In the genomic region with DNA sequence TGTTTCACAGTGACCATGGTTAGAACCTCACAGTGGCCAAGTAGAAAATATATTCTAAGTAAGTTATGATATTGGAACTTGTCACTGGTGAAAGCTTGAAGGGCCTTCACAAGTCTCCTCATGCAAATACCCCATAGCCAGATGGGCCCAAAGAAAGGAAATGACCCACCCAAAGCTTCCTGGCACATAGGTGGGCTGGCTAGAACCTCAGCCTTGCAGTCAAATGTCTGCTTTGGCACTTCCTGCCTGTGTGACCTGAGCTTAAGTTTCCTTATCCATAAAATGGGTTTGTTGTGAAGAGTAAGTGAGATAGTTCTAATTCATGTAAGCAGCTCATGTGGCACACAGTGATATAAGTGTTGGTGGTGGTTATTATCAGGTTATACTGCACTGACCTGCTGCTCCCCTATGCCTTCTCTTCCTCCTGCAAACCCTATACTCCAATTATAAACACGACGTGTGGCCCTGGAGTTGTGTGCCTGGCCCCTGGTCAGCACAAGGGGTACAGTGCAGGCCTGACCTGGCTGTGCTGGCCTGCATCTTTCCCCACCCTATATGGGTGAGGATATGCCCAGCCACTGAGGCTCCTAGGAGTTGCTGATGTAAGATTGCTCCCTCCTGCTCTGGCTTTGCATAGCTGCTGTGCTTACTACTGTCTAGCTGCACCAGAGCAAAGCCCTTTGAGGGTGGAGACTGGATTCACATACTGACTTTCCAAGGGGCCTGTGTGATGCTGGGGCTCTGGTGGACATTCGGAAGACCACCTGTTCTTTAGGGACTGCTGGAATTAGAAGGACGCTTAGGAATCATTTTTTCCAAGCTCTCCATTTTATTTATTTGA, we compare ENCODE assay signal across 21 cellular contexts. TPM values are rescaled to one million over a fixed set of nuclear protein-coding genes. Genes with fewer than 3 reads are reported as not detected.
DNase-seq lines count a peak whose midpoint lies in the region; ATAC-seq, FAIRE-seq and TF ChIP-seq lines count a peak whose summit lies in the region.
"Had no signal": no experiment of that assay in that cellular context is flagged by ENCODE, and none has a peak within 500 bp of the region (broad histone marks: within the 10 kb centered on the region; RNA-seq: fewer than 3 reads in every experiment).

No MANE protein-coding gene starts in this region.

- intact Hi-C loops in endothelial cell of umbilical vein (cut with micrococcal nuclease) (no loop called here), adrenal gland (cut with DNase I) (no loop called here)

- no peaks in the 10 kb centered on the region for H3K9me3 Mint-ChIP-seq in stimulated activated naive CD8-positive, alpha-beta T cell treated with anti-CD3 and anti-CD28 coated beads, Interleukin-15, Interleukin-2, amounts not matched to agents 100 ng/mL and 50 ng/mL, for 24 hours
- no peaks in the 10 kb centered on the region for H3K9me3 Mint-ChIP-seq in stimulated activated naive CD8-positive, alpha-beta T cell treated with anti-CD3 and anti-CD28 coated beads, Interleukin-15, amount 100 ng/mL, for 72 hours
- H3K9me3 Mint-ChIP-seq: CD8-positive, alpha-beta memory T cell had no signal

- TF ChIP-seq POLR2A in endothelial cell of umbilical vein (IDR thresholded peaks at IDR 0.05; ENCODE audit: low read depth, low read length) (no peak), adrenal gland (IDR thresholded peaks at IDR 0.05) (no peak)

- no peaks in the 10 kb centered on the region for H3K27me3 Mint-ChIP-seq in stimulated activated naive CD8-positive, alpha-beta T cell treated with anti-CD3 and anti-CD28 coated beads, Interleukin-15, Interleukin-2, amounts not matched to agents 100 ng/mL and 50 ng/mL, for 24 hours
- H3K27me3 Mint-ChIP-seq in stimulated activated naive CD8-positive, alpha-beta T cell treated with anti-CD3 and anti-CD28 coated beads, Interleukin-15, amount 100 ng/mL, for 72 hours = no peaks in the 10 kb centered on the region
- H3K27me3 Mint-ChIP-seq: CD8-positive, alpha-beta memory T cell had no signal

- H4K20me1 ChIP-seq in endothelial cell of umbilical vein (replicated peaks; ENCODE audit: control insufficient read depth, extremely low read depth, insufficient read depth, low read length) = no peaks in the 10 kb centered on the region

- H3K27ac Mint-ChIP-seq in stimulated activated naive CD8-positive, alpha-beta T cell treated with anti-CD3 and anti-CD28 coated beads, Interleukin-15, Interleukin-2, amounts not matched to agents 100 ng/mL and 50 ng/mL, for 24 hours = peak overlapping the region; percentile 9
- H3K27ac Mint-ChIP-seq in stimulated activated naive CD8-positive, alpha-beta T cell treated with anti-CD3 and anti-CD28 coated beads, Interleukin-15, amount 100 ng/mL, for 72 hours = peak overlapping the region in 1 of 2 donors; percentile 69

- no peak overlapping the region for H3K4me2 ChIP-seq in endothelial cell of umbilical vein (ENCODE audit: insufficient read depth, low read length)

- CTCF ChIA-PET in endothelial cell of umbilical vein (lab: Charles Lee) = interaction anchor here (1.2 to 5.0 kb wide), 4 partner anchors 12 to 97 kb away, joined by 3 to 36 read pairs (median 8); no protein-coding TSS in a partner anchor
- CTCF ChIA-PET in RWPE1 (lab: Yijun Ruan, JAX) = interaction anchor here (0.5 kb wide), 1 partner anchor 70 kb away, joined by 3 read pairs; no protein-coding TSS in a partner anchor

- H3K4me1 Mint-ChIP-seq in stimulated activated naive CD8-positive, alpha-beta T cell treated with anti-CD3 and anti-CD28 coated beads, Interleukin-15, Interleukin-2, amounts not matched to agents 100 ng/mL and 50 ng/mL, for 24 hours (ENCODE audit: low read depth) = peaks cover 13% of the 10 kb centered on the region
- H3K4me1 Mint-ChIP-seq in stimulated activated naive CD8-positive, alpha-beta T cell treated with anti-CD3 and anti-CD28 coated beads, Interleukin-15, amount 100 ng/mL, for 72 hours = peaks cover 19% of the 10 kb centered on the region

- POLR2A ChIA-PET in endothelial cell of umbilical vein (lab: Charles Lee) = interaction anchor here (0.7 kb wide), 1 partner anchor 12 kb away, joined by 4 read pairs; no protein-coding TSS in a partner anchor
- POLR2A ChIA-PET in RWPE1 (lab: Yijun Ruan, JAX; ENCODE audit: low non-redundant PET) = no interaction called here

- in situ Hi-C loops in G401 (cut with HindIII; ENCODE audit: low sequenced_read_pairs) = no loop called here

- H3K4me3 Mint-ChIP-seq in stimulated activated naive CD8-positive, alpha-beta T cell treated with anti-CD3 and anti-CD28 coated beads, Interleukin-15, Interleukin-2, amounts not matched to agents 100 ng/mL and 50 ng/mL, for 24 hours = no peak overlapping the region
- H3K4me3 Mint-ChIP-seq in stimulated activated naive CD8-positive, alpha-beta T cell treated with anti-CD3 and anti-CD28 coated beads, Interleukin-15, amount 100 ng/mL, for 72 hours = no peak overlapping the region
- H3K4me3 Mint-ChIP-seq: CD8-positive, alpha-beta memory T cell had no signal

- H3K9me1 ChIP-seq in endothelial cell of umbilical vein (replicated peaks; ENCODE audit: control insufficient read depth, extremely low read depth, insufficient read depth, low read length) = no peaks in the 10 kb centered on the region

- no peaks in the 10 kb centered on the region for H3K79me2 ChIP-seq in endothelial cell of umbilical vein (ENCODE audit: control insufficient read depth, insufficient read depth, low read length)

- ATAC-seq in stimulated activated naive CD8-positive, alpha-beta T cell treated with anti-CD3 and anti-CD28 coated beads, Interleukin-15, amount 100 ng/mL, for 72 hours = no peak
- ATAC-seq: K562, PC-3 had no signal

- peaks cover 26% of the 10 kb centered on the region for H3K4me1 ChIP-seq in endothelial cell of umbilical vein (ENCODE audit: control insufficient read depth, extremely low read depth, insufficient read depth, low read length)
- peaks cover 0 to 7% of the 10 kb centered on the region in 2 donors for H3K4me1 ChIP-seq in adrenal gland (replicated peaks in 1 of 2)
- H3K4me1 ChIP-seq: HAP-1, SJCRH30 had no signal

- peaks cover 27% of the 10 kb centered on the region for H3K36me3 Mint-ChIP-seq in stimulated activated naive CD8-positive, alpha-beta T cell treated with anti-CD3 and anti-CD28 coated beads, Interleukin-15, Interleukin-2, amounts not matched to agents 100 ng/mL and 50 ng/mL, for 24 hours (ENCODE audit: low read depth)

- H2AFZ ChIP-seq in endothelial cell of umbilical vein (ENCODE audit: low read depth, low read length) = no peak overlapping the region

- H3K9me3 ChIP-seq in endothelial cell of umbilical vein (replicated peaks; ENCODE audit: control insufficient read depth, insufficient read depth, low read length) = no peaks in the 10 kb centered on the region
- H3K9me3 ChIP-seq in adrenal gland (replicated peaks in 1 of 3) = no peaks in the 10 kb centered on the region
- H3K9me3 ChIP-seq: HAP-1, SJCRH30 had no signal

- DNase-seq in NCI-H82 (lab: John Stamatoyannopoulos, UW) = peak; percentile 27
- no peak for DNase-seq in NCI-H82 treated with DMSO at 0.1 percent for 48 hours (lab: John Stamatoyannopoulos, UW; ENCODE audit: unreplicated experiment)
- no peak for DNase-seq in stimulated activated naive CD8-positive, alpha-beta T cell treated with anti-CD3 and anti-CD28 coated beads, Interleukin-15, amount 100 ng/mL, for 72 hours
- no peak for DNase-seq in endothelial cell of umbilical vein (ENCODE audit: low read depth, low spot score)
- no peak for DNase-seq in RWPE1 (ENCODE audit: low spot score)
- DNase-seq in adrenal gland = no peak
- DNase-seq in G401 (ENCODE audit: low spot score) = no peak
- DNase-seq: CD8-positive, alpha-beta memory T cell; MV-4-11; NCI-H1417; NCI-H187 treated with DMSO at 0.1 percent for 48 hours; NCI-H69; PC-3 had no signal

- H3K36me3 ChIP-seq in endothelial cell of umbilical vein (ENCODE audit: control insufficient read depth in 2 of 2, extremely low read depth in 1 of 2, insufficient read depth in 2 of 2, low read length in 2 of 2) (peaks cover 0 to 19% of the 10 kb centered on the region in 2 experiments), adrenal gland (replicated peaks in 1 of 2) (peaks cover 0 to 20% of the 10 kb centered on the region in 2 donors)

- H3K27ac ChIP-seq in endothelial cell of umbilical vein (ENCODE audit: insufficient read depth, low read depth, low read length) (no peak overlapping the region), RWPE1 (no peak overlapping the region; the same call in 1 of the 2 replicates), adrenal gland (no peak overlapping the region)
- H3K27ac ChIP-seq: 22Rv1, HL-60, SJCRH30 had no signal

- 93 to 98% (median 97%) methylated on average over 4 of the region's 4 CpGs for WGBS in adrenal gland, 4 donors

- H3K4me3 ChIP-seq in endothelial cell of umbilical vein (replicated peaks in 1 of 3; ENCODE audit: insufficient read depth in 1 of 3, low read depth in 1 of 3, low read length in 3 of 3) = no peak overlapping the region
- H3K4me3 ChIP-seq in adrenal gland = no peak overlapping the region
- H3K4me3 ChIP-seq: HAP-1, K562, SJCRH30 had no signal

- dilution Hi-C loops in endothelial cell of umbilical vein (cut with MboI; ENCODE audit: extremely low pct_ligation_motif_present, low sequenced_read_pairs) = no loop called here

- peak; percentile 47 for FAIRE-seq in endothelial cell of umbilical vein (lab: Jason Lieb, UNC)
- FAIRE-seq: HTR-8/SVneo, K562 had no signal

- H3K27me3 ChIP-seq in endothelial cell of umbilical vein (ENCODE audit: control insufficient read depth in 2 of 2, insufficient read depth in 2 of 2, low read length in 2 of 2) (no peaks in the 10 kb centered on the region), adrenal gland (no peaks in the 10 kb centered on the region)
- H3K27me3 ChIP-seq: SJCRH30 had no signal

- no peak overlapping the region for H3K9ac ChIP-seq in endothelial cell of umbilical vein (replicated peaks; ENCODE audit: extremely low read depth, insufficient read depth, low read length)

- no peak for TF ChIP-seq CTCF in endothelial cell of umbilical vein (IDR thresholded peaks at IDR 0.05; ENCODE audit: extremely low read depth in 1 of 2, insufficient read depth in 1 of 2, low read depth in 1 of 2, low read length in 2 of 2)
- TF ChIP-seq CTCF in RWPE1 (conservative IDR thresholded peaks at IDR 0.05; ENCODE audit: low read depth) = no peak
- no peak for TF ChIP-seq CTCF in adrenal gland (IDR thresholded peaks at IDR 0.05)

- no TSS peak for BruUV-seq in endothelial cell of umbilical vein (replicated peaks; lab: Mats Ljungman, UMichigan)

RNA-seq across cellular contexts. Expression of a gene that starts 4.7 kb away (rescaled TPM):
- total RNA-seq in endothelial cell of umbilical vein = 0.29 and 0.39 TPM in 2 replicates
- 0.14 and 0.25 TPM in 2 replicates for polyA plus RNA-seq in endothelial cell of umbilical vein
- 0.03 and 0.04 TPM in 2 replicates for polyA plus RNA-seq in endothelial cell of umbilical vein (2011; cell fraction: cytosol; rRNA removed)
- 0.63 and 0.84 TPM in 2 replicates for polyA plus RNA-seq in endothelial cell of umbilical vein (2011; cell fraction: nucleus; rRNA removed)
- polyA plus RNA-seq in endothelial cell of umbilical vein (2012) = 0.27 and 0.40 TPM in 2 replicates
- polyA minus RNA-seq in endothelial cell of umbilical vein = 0.34 and 0.45 TPM in 2 replicates
- polyA minus RNA-seq in endothelial cell of umbilical vein (2011; cell fraction: cytosol; rRNA and poly(A)+ RNA removed) = not detected
- 0.82 and 2.7 TPM in 2 replicates for polyA minus RNA-seq in endothelial cell of umbilical vein (2011; cell fraction: nucleus; rRNA and poly(A)+ RNA removed)
- total RNA-seq in adrenal gland = 1 to 10 TPM in 1 of 8 donors, under 1 TPM in 7; 0.06 to 1.1 (median 0.20) TPM
- 1 to 10 TPM in 1 of 3 donors, under 1 TPM in 1, not detected in 1; 0.47 to 1.4 TPM for polyA plus RNA-seq in adrenal gland
- 0.03 and 0.12 TPM in 2 replicates for total RNA-seq in G401 (2014; rRNA removed; shearing (Covaris generic))
- total RNA-seq: Daoy had no signal

RNA-seq across cellular contexts. Expression of a gene that starts 46.7 kb away (rescaled TPM):
- total RNA-seq in endothelial cell of umbilical vein = 63.8 and 65.8 TPM in 2 replicates
- 19.2 and 24.9 TPM in 2 replicates for polyA plus RNA-seq in endothelial cell of umbilical vein
- polyA plus RNA-seq in endothelial cell of umbilical vein (2011; cell fraction: cytosol; rRNA removed) = 30.0 and 40.4 TPM in 2 replicates
- 86.3 and 112 TPM in 2 replicates for polyA plus RNA-seq in endothelial cell of umbilical vein (2011; cell fraction: nucleus; rRNA removed)
- 45.4 and 52.0 TPM in 2 replicates for polyA plus RNA-seq in endothelial cell of umbilical vein (2012)
- 44.4 and 46.0 TPM in 2 replicates for polyA minus RNA-seq in endothelial cell of umbilical vein
- 49.9 TPM for polyA minus RNA-seq in endothelial cell of umbilical vein (2011; cell fraction: cytosol; rRNA and poly(A)+ RNA removed)
- polyA minus RNA-seq in endothelial cell of umbilical vein (2011; cell fraction: nucleus; rRNA and poly(A)+ RNA removed) = 54.9 and 77.7 TPM in 2 replicates
- total RNA-seq in adrenal gland = 10 to 100 TPM; 12.2 to 37.5 (median 26.1) TPM
- 10 to 100 TPM; 17.8 to 49.4 (median 26.4) TPM for polyA plus RNA-seq in adrenal gland
- total RNA-seq in G401 (2014; rRNA removed; shearing (Covaris generic)) = 68.9 and 81.5 TPM in 2 replicates
